8 cellular contexts compared by ENCODE assay signal in genomic region chr9:136631038-136632000, GRCh38. TPM values are rescaled to one million over a fixed set of nuclear protein-coding genes. Genes with fewer than 3 reads are reported as not detected.
A peak's percentile ranks its signal among the peaks of the same experiment; 100 is the strongest.
DNase-seq lines count a peak whose midpoint lies in the region; ATAC-seq and FAIRE-seq lines count a peak whose summit lies in the region.

No MANE protein-coding gene starts in this region.

- ATAC-seq in right cardiac atrium = peak; percentile 83 to 86
- ATAC-seq in GM18520 (IDR thresholded peaks at IDR 0.05; ENCODE audit: unreplicated experiment) = no peak
- ATAC-seq in GM19452 (IDR thresholded peaks at IDR 0.05; ENCODE audit: unreplicated experiment) = no peak

- H3K4me1 ChIP-seq in right cardiac atrium (ENCODE audit: control insufficient read depth, insufficient read depth, low read length) = no peaks in the 10 kb centered on the region
- H3K4me1 ChIP-seq in small intestine (ENCODE audit: control insufficient read depth in 2 of 2, insufficient read depth in 1 of 2, low read depth in 1 of 2, low read length in 1 of 2) = peaks cover 1 to 3% of the 10 kb centered on the region in 2 donors

- DNase-seq in GM04504 (ENCODE audit: low read depth) = peak; percentile 42
- DNase-seq in NCI-H1417 treated with DMSO at 0.1 percent for 48 hours (lab: John Stamatoyannopoulos, UW) = peak; percentile 55
- peak; percentile 64 for DNase-seq in T-helper 22 cell (ENCODE audit: low read depth)
- DNase-seq in amniotic stem cell (lab: John Stamatoyannopoulos, UW) = peak; percentile 44
- DNase-seq in right cardiac atrium = peak; percentile 84 to 93 (median 92)
- DNase-seq in small intestine = peak; percentile 80

- no peak for FAIRE-seq in small intestine (lab: Jason Lieb, UNC)

- H3K27ac ChIP-seq in right cardiac atrium (ENCODE audit: low read length) = no peak overlapping the region
- no peak overlapping the region for H3K27ac ChIP-seq in small intestine (ENCODE audit: low read depth in 1 of 2, low read length in 1 of 2)

- H3K4me3 ChIP-seq in right cardiac atrium (ENCODE audit: low read length) = no peak overlapping the region
- no peak overlapping the region for H3K4me3 ChIP-seq in small intestine (ENCODE audit: low read depth in 1 of 2, low read length in 2 of 2)

- H3K36me3 ChIP-seq in small intestine (ENCODE audit: control insufficient read depth in 2 of 2, insufficient read depth in 2 of 2, low read length in 2 of 2) = no peaks in the 10 kb centered on the region

- WGBS in right cardiac atrium = 52% methylated on average over 31 of the region's 31 CpGs
- 38 to 54% (median 51%) methylated on average over 31 of the region's 31 CpGs for WGBS in small intestine, 3 donors

- H3K9me3 ChIP-seq in right cardiac atrium (ENCODE audit: control insufficient read depth, low read length) (no peaks in the 10 kb centered on the region), small intestine (ENCODE audit: control insufficient read depth, low read depth) (no peaks in the 10 kb centered on the region)

- H3K27me3 ChIP-seq in right cardiac atrium (ENCODE audit: control insufficient read depth, insufficient read depth) (no peaks in the 10 kb centered on the region), small intestine (ENCODE audit: control insufficient read depth in 2 of 2, insufficient read depth in 2 of 2, low read length in 2 of 2) (no peaks in the 10 kb centered on the region)

- intact Hi-C loops in right cardiac atrium (cut with DNase I) = loop anchor here (2.0 kb wide), 3 partner anchors 143 to 147 kb away; no protein-coding TSS in a partner anchor

RNA-seq across cellular contexts. Expression of gene EGFL7, which starts 31.4 kb away (rescaled TPM):
- total RNA-seq in right cardiac atrium = 100 to 1,000 TPM in 1 of 4 donors, 10 to 100 TPM in 3; 73.3 to 148 (median 83.0) TPM
- polyA plus RNA-seq in right cardiac atrium = 113 TPM
- 100 to 1,000 TPM in 1 of 3 donors, 10 to 100 TPM in 2; 15.4 to 114 (median 16.8) TPM for polyA plus RNA-seq in small intestine

RNA-seq across cellular contexts. Expression of gene AGPAT2, which starts 55.9 kb away (rescaled TPM):
- total RNA-seq in right cardiac atrium = 10 to 100 TPM; 63.0 to 92.0 (median 70.2) TPM
- 149 TPM for polyA plus RNA-seq in right cardiac atrium
- 100 to 1,000 TPM; 257 to 653 (median 468) TPM for polyA plus RNA-seq in small intestine

Comparison
In these comparisons a context has a peak if more than half of its experiments do, and no peak if none do; other contexts are left out.
1. DNase-seq: peak in every context shown above with its lines; median percentile 92 in right cardiac atrium; 80 in small intestine; 64 in T-helper 22 cell; 55 in NCI-H1417 treated with DMSO at 0.1 percent for 48 hours; 44 in amniotic stem cell; 42 in GM04504.
2. ATAC-seq: peak in right cardiac atrium (2 of 2); none in GM18520 (single experiment) and GM19452 (single experiment).